In genomic region chr6:155121699-155122098, GRCh38 we compare ENCODE assay signal across 12 cellular contexts.
DNase-seq lines count a peak whose midpoint lies in the region; ATAC-seq, FAIRE-seq and TF ChIP-seq lines count a peak whose summit lies in the region.
"Had no signal": no experiment of that assay in that cellular context is flagged by ENCODE, and none has a peak within 500 bp of the region (broad histone marks: within the 10 kb centered on the region; RNA-seq: fewer than 3 reads in every experiment).

No MANE protein-coding gene starts in this region.

- TF ChIP-seq POLR2A in H54 (IDR thresholded peaks at IDR 0.05; ENCODE audit: low read depth, low read length) = no peak

- DNase-seq in AG04450 (ENCODE audit: low read depth, low spot score) (no peak), M059J (ENCODE audit: low read depth) (peak; percentile 30), cerebellum (ENCODE audit: low spot score) (peak; percentile 42), myocyte (ENCODE audit: low read depth) (peak; percentile 51), left colon (no peak), H54 (ENCODE audit: insufficient read length, low spot score) (no peak), LoVo (ENCODE audit: low spot score) (no peak), hippocampal formation (lab: John Stamatoyannopoulos, UW) (no peak)
- DNase-seq: NCI-H1092, SIG-M5 had no signal

- intact Hi-C loops in left colon (cut with DNase I, micrococcal nuclease) = no loop called here

- FAIRE-seq in H54 (lab: Jason Lieb, UNC) = no peak
- FAIRE-seq: GM12892 had no signal

- H3K9me3 ChIP-seq in AG04450 (ENCODE audit: control insufficient read depth, insufficient read depth, low read length) = no peaks in the 10 kb centered on the region
- H3K9me3 ChIP-seq: BLaER1 treated with 17β-estradiol and CSF1 and Interleukin-3, amounts not matched to agents 10 nM and 100 nM had no signal

- H3K27ac ChIP-seq in AG04450 (ENCODE audit: low read depth, low read length) = peak overlapping the region; percentile 21
- H3K27ac ChIP-seq: BLaER1 treated with 17β-estradiol and CSF1 and Interleukin-3, amounts not matched to agents 10 nM and 100 nM had no signal

- POLR2A ChIA-PET in AG04450 (lab: Yijun Ruan, JAX) = no interaction called here

- no peak for TF ChIP-seq CTCF in AG04450 (IDR thresholded peaks at IDR 0.05; ENCODE audit: low read depth, low read length)

- H3K4me3 ChIP-seq in AG04450 (ENCODE audit: low read depth, low read length) = no peak overlapping the region
- H3K4me3 ChIP-seq: BLaER1 treated with 17β-estradiol and CSF1 and Interleukin-3, amounts not matched to agents 10 nM and 100 nM had no signal

- H3K27me3 ChIP-seq in AG04450 (ENCODE audit: control insufficient read depth, insufficient read depth, low read length) = no peaks in the 10 kb centered on the region
- H3K27me3 ChIP-seq: BLaER1 treated with 17β-estradiol and CSF1 and Interleukin-3, amounts not matched to agents 10 nM and 100 nM had no signal

- ATAC-seq in left colon = no peak

- CTCF ChIA-PET in AG04450 (lab: Charles Lee) = no interaction called here

Comparison
In these comparisons a context has a peak if more than half of its experiments do, and no peak if none do; other contexts are left out.
1. DNase-seq: peak in M059J (single experiment), cerebellum (single experiment) and myocyte (single experiment); none in AG04450 (single experiment), left colon (0 of 2), H54 (single experiment), LoVo (single experiment) and hippocampal formation (0 of 2).